ENCODE assay signal across 19 cellular contexts in the genomic region with DNA sequence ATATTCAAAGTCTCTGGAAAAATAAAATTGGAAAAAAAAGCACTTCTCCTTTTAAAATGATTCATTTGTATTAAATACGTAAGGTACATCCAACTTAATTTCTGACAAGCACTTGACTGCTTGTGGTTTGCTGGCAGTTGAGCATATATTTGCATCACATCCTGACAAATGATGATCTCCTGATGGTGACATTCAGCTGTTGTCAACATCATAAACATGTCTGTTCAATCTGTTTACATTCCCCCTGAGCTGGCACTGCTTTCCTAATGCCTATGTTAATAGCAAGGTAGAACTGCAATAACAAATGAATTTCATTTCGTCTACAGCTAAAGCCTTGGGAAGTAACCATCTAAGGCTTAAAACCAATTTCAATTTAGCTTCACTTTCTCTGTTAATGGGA. TPM values are rescaled to one million over a fixed set of nuclear protein-coding genes. Genes with fewer than 3 reads are reported as not detected.
A peak's percentile ranks its signal among the peaks of the same experiment; 100 is the strongest.
DNase-seq lines count a peak whose midpoint lies in the region; ATAC-seq, FAIRE-seq and TF ChIP-seq lines count a peak whose summit lies in the region.
"Had no signal": no experiment of that assay in that cellular context is flagged by ENCODE, and none has a peak within 500 bp of the region (broad histone marks: within the 10 kb centered on the region; RNA-seq: fewer than 3 reads in every experiment).

No MANE protein-coding gene starts in this region.

- FAIRE-seq in islet of Langerhans (lab: Jason Lieb, UNC), result peak; percentile 89

- H3K27ac Mint-ChIP-seq in activated T-helper 1 cell treated with anti-CD3 and anti-CD28 coated beads, Interleukin-12 subunit alpha, Interleukin-12 subunit beta, Interleukin-2, Interleukin-4 antibody, amounts not matched to agents 30 ng/mL and 10 ng/mL and 1 ng/mL, durations not matched to agents 14 hours and 24 hours and 36 hours, result no peak overlapping the region
- H3K27ac Mint-ChIP-seq: activated naive CD4-positive, alpha-beta T cell treated with anti-CD3 and anti-CD28 coated beads, Interleukin-2, amount 10 ng/mL, durations not matched to agents 7 days and 5 days; B cell had no signal

- H3K4me3 ChIP-seq in GM12865 (ENCODE audit: low read depth, low read length) (no peak overlapping the region), LNCaP clone FGC (ENCODE audit: low read depth, low read length) (no peak overlapping the region)
- H3K4me3 ChIP-seq: body of pancreas, HAP-1, suprapubic skin had no signal

- TF ChIP-seq CTCF in GM12865 (IDR thresholded peaks at IDR 0.05; ENCODE audit: insufficient read depth, low read depth, low read length, missing control alignments), result no peak
- no peak for TF ChIP-seq CTCF in LNCaP clone FGC (IDR thresholded peaks at IDR 0.05; ENCODE audit: control insufficient read depth, extremely low read depth, insufficient read depth)

- DNase-seq in GM12865 (ENCODE audit: low read depth) (peak; percentile 44), LNCaP clone FGC (ENCODE audit: low read depth) (peak; percentile 91), NCI-H69 (lab: John Stamatoyannopoulos, UW) (peak; percentile 88)
- no peak for DNase-seq in stimulated activated naive CD8-positive, alpha-beta T cell treated with anti-CD3 and anti-CD28 coated beads, Interleukin-15, Interleukin-2, amounts not matched to agents 100 U/mL and 50 U/mL, for 24 hours
- DNase-seq in activated effector memory CD4-positive, alpha-beta T cell treated with anti-CD3 and anti-CD28 coated beads, Interleukin-2, amount 50 U/mL, for 16 hours, result no peak
- no peak for DNase-seq in activated T-helper 1 cell treated with anti-CD3 and anti-CD28 coated beads, Interleukin-12 subunit alpha, Interleukin-12 subunit beta, Interleukin-2, Interleukin-4 antibody, amounts not matched to agents 30 ng/mL and 10 ng/mL and 1 ng/mL, durations not matched to agents 14 hours and 24 hours and 36 hours (ENCODE audit: low spot score)
- DNase-seq: activated CD4-positive, alpha-beta T cell treated with anti-CD3 and anti-CD28 coated beads for 4 hours; activated naive CD4-positive, alpha-beta T cell treated with anti-CD3 and anti-CD28 coated beads, Interleukin-2, amount 10 ng/mL, durations not matched to agents 7 days and 5 days; body of pancreas; cortex of kidney; glutamatergic neuron; kidney; nucleus accumbens; T-helper 9 cell had no signal

- peaks cover 7% of the 10 kb centered on the region for H3K27me3 Mint-ChIP-seq in activated T-helper 1 cell treated with anti-CD3 and anti-CD28 coated beads, Interleukin-12 subunit alpha, Interleukin-12 subunit beta, Interleukin-2, Interleukin-4 antibody, amounts not matched to agents 30 ng/mL and 10 ng/mL and 1 ng/mL, durations not matched to agents 14 hours and 24 hours and 36 hours (ENCODE audit: insufficient read depth)
- H3K27me3 Mint-ChIP-seq: activated naive CD4-positive, alpha-beta T cell treated with anti-CD3 and anti-CD28 coated beads, Interleukin-2, amount 10 ng/mL, durations not matched to agents 7 days and 5 days had no signal

- no peaks in the 10 kb centered on the region for H3K36me3 Mint-ChIP-seq in activated T-helper 1 cell treated with anti-CD3 and anti-CD28 coated beads, Interleukin-12 subunit alpha, Interleukin-12 subunit beta, Interleukin-2, Interleukin-4 antibody, amounts not matched to agents 30 ng/mL and 10 ng/mL and 1 ng/mL, durations not matched to agents 14 hours and 24 hours and 36 hours (ENCODE audit: low read depth)
- H3K36me3 Mint-ChIP-seq: activated naive CD4-positive, alpha-beta T cell treated with anti-CD3 and anti-CD28 coated beads, Interleukin-2, amount 10 ng/mL, durations not matched to agents 7 days and 5 days had no signal

- H3K4me3 Mint-ChIP-seq in activated T-helper 1 cell treated with anti-CD3 and anti-CD28 coated beads, Interleukin-12 subunit alpha, Interleukin-12 subunit beta, Interleukin-2, Interleukin-4 antibody, amounts not matched to agents 30 ng/mL and 10 ng/mL and 1 ng/mL, durations not matched to agents 14 hours and 24 hours and 36 hours, result no peak overlapping the region
- H3K4me3 Mint-ChIP-seq: activated naive CD4-positive, alpha-beta T cell treated with anti-CD3 and anti-CD28 coated beads, Interleukin-2, amount 10 ng/mL, durations not matched to agents 7 days and 5 days; B cell had no signal

- H3K4me1 Mint-ChIP-seq in activated T-helper 1 cell treated with anti-CD3 and anti-CD28 coated beads, Interleukin-12 subunit alpha, Interleukin-12 subunit beta, Interleukin-2, Interleukin-4 antibody, amounts not matched to agents 30 ng/mL and 10 ng/mL and 1 ng/mL, durations not matched to agents 14 hours and 24 hours and 36 hours (ENCODE audit: low read depth), result no peaks in the 10 kb centered on the region
- H3K4me1 Mint-ChIP-seq: activated naive CD4-positive, alpha-beta T cell treated with anti-CD3 and anti-CD28 coated beads, Interleukin-2, amount 10 ng/mL, durations not matched to agents 7 days and 5 days; B cell had no signal

- ATAC-seq in stimulated activated naive CD8-positive, alpha-beta T cell treated with anti-CD3 and anti-CD28 coated beads, Interleukin-15, Interleukin-2, amounts not matched to agents 100 U/mL and 50 U/mL, for 24 hours, result no peak
- ATAC-seq: body of pancreas, sciatic nerve had no signal

- intact Hi-C loops in activated T-helper 1 cell treated with anti-CD3 and anti-CD28 coated beads, Interleukin-12 subunit alpha, Interleukin-12 subunit beta, Interleukin-2, Interleukin-4 antibody, amounts not matched to agents 30 ng/mL and 10 ng/mL and 1 ng/mL, durations not matched to agents 14 hours and 24 hours and 36 hours (cut with micrococcal nuclease), result no loop called here

- H3K9me3 Mint-ChIP-seq in activated T-helper 1 cell treated with anti-CD3 and anti-CD28 coated beads, Interleukin-12 subunit alpha, Interleukin-12 subunit beta, Interleukin-2, Interleukin-4 antibody, amounts not matched to agents 30 ng/mL and 10 ng/mL and 1 ng/mL, durations not matched to agents 14 hours and 24 hours and 36 hours, result no peaks in the 10 kb centered on the region
- H3K9me3 Mint-ChIP-seq: activated naive CD4-positive, alpha-beta T cell treated with anti-CD3 and anti-CD28 coated beads, Interleukin-2, amount 10 ng/mL, durations not matched to agents 7 days and 5 days had no signal

RNA-seq across cellular contexts. Expression of a gene that starts 24.4 kb away (rescaled TPM):
- not detected in 2 replicates for total RNA-seq in activated T-helper 1 cell treated with anti-CD3 and anti-CD28 coated beads, Interleukin-12 subunit alpha, Interleukin-12 subunit beta, Interleukin-2, Interleukin-4 antibody, amounts not matched to agents 30 ng/mL and 10 ng/mL and 1 ng/mL, durations not matched to agents 14 hours and 24 hours and 36 hours
- total RNA-seq: B cell had no signal

Comparison
In these comparisons a context has a peak if more than half of its experiments do, and no peak if none do; other contexts are left out.
1. DNase-seq: peak in GM12865 (single experiment), LNCaP clone FGC (single experiment) and NCI-H69 (single experiment); none in stimulated activated naive CD8-positive, alpha-beta T cell treated with anti-CD3 and anti-CD28 coated beads, Interleukin-15, Interleukin-2, amounts not matched to agents 100 U/mL and 50 U/mL, for 24 hours (single experiment), activated effector memory CD4-positive, alpha-beta T cell treated with anti-CD3 and anti-CD28 coated beads, Interleukin-2, amount 50 U/mL, for 16 hours (single experiment) and activated T-helper 1 cell treated with anti-CD3 and anti-CD28 coated beads, Interleukin-12 subunit alpha, Interleukin-12 subunit beta, Interleukin-2, Interleukin-4 antibody, amounts not matched to agents 30 ng/mL and 10 ng/mL and 1 ng/mL, durations not matched to agents 14 hours and 24 hours and 36 hours (single experiment).